Comparison of ENCODE assay signal across 28 cellular contexts in the genomic region with DNA sequence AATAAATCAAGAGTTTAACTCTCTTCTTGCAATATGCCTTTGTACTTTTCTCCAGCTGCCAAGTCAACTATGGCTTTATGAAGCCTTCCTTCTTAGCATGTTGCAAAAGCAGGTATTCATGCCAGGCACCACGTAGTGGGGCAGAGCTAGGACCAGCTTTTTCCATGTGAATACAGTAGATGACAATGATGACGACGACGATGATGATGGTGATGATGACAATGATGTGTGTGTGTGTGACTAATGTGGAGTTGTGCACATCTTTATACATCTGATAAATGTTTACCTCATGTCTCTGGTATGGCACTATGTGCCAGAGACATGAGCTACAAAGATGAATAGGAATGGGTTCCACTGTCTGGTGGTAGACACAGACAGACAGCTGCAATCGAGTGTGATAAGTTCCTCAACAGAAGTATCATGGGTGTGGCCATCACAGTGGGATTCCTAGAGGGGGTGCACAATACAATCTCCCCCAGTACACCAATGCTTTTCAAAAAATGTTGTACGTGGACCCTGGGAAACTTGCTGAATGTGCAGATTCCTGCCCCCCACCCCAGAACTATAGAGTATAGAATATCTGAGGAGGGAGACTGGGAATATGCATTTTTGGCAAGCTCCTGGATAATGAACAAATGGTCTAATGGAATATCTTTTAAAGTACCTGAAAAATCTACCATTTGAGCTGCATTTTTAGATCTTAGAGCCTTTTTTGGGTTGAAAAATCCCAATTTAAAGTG.
DNase-seq lines count a peak whose midpoint lies in the region; ATAC-seq, FAIRE-seq and TF ChIP-seq lines count a peak whose summit lies in the region.
"Had no signal": no experiment of that assay in that cellular context is flagged by ENCODE, and none has a peak within 500 bp of the region (broad histone marks: within the 10 kb centered on the region; RNA-seq: fewer than 3 reads in every experiment).

No MANE protein-coding gene starts in this region.

- H3K9me3 ChIP-seq in A549, result no peaks in the 10 kb centered on the region
- no peaks in the 10 kb centered on the region for H3K9me3 ChIP-seq in esophagus muscularis mucosa
- H3K9me3 ChIP-seq: BE2C, BLaER1 had no signal

- TF ChIP-seq EP300 in A549 (IDR thresholded peaks at IDR 0.05) (no peak), esophagus muscularis mucosa (IDR thresholded peaks at IDR 0.05) (no peak)

- TF ChIP-seq RAD21 in A549 (conservative IDR thresholded peaks at IDR 0.05 in 1 of 2, IDR thresholded peaks at IDR 0.05 in 1 of 2), result no peak

- H3K27ac Mint-ChIP-seq in activated naive CD4-positive, alpha-beta T cell treated with anti-CD3 and anti-CD28 coated beads, Interleukin-2, amount 10 ng/mL, durations not matched to agents 7 days and 5 days, result peak overlapping the region; percentile 30
- H3K27ac Mint-ChIP-seq in activated naive CD4-positive, alpha-beta T cell treated with anti-CD3 and anti-CD28 coated beads, Interleukin-2, amount 50 U/mL, for 72 hours, result no peak overlapping the region
- H3K27ac Mint-ChIP-seq: CD14-positive monocyte; CD4-positive, alpha-beta memory T cell; CD4-positive, CD25-positive, alpha-beta regulatory T cell; CD8-positive, alpha-beta memory T cell had no signal

- H3K36me3 Mint-ChIP-seq in activated naive CD4-positive, alpha-beta T cell treated with anti-CD3 and anti-CD28 coated beads, Interleukin-2, amount 10 ng/mL, durations not matched to agents 7 days and 5 days, result no peaks in the 10 kb centered on the region
- H3K36me3 Mint-ChIP-seq in activated naive CD4-positive, alpha-beta T cell treated with anti-CD3 and anti-CD28 coated beads, Interleukin-2, amount 50 U/mL, for 72 hours, result no peaks in the 10 kb centered on the region
- H3K36me3 Mint-ChIP-seq: CD14-positive monocyte; CD4-positive, alpha-beta memory T cell; CD4-positive, CD25-positive, alpha-beta regulatory T cell had no signal

- peaks cover 0 to 10% (median 0%) of the 10 kb centered on the region in 4 donors for H3K27me3 ChIP-seq in esophagus muscularis mucosa
- H3K27me3 ChIP-seq: BE2C, BLaER1 had no signal

- no peak for ATAC-seq in activated naive CD4-positive, alpha-beta T cell treated with anti-CD3 and anti-CD28 coated beads, Interleukin-2, amount 50 U/mL, for 72 hours
- ATAC-seq in A549 (no peak), HG02759 (IDR thresholded peaks at IDR 0.05; ENCODE audit: unreplicated experiment) (no peak)
- ATAC-seq: GM12878 had no signal

- FAIRE-seq in A549 (lab: Jason Lieb, UNC), result no peak
- FAIRE-seq: GM12878, GM12892, GM18507, GM19239 had no signal

- intact Hi-C loops in esophagus muscularis mucosa (cut with DNase I), result no loop called here

- WGBS in A549 (ENCODE audit: missing lambda C conversion rate), result 37% methylated on average over 6 of the region's 6 CpGs
- WGBS in esophagus muscularis mucosa, result 72% methylated on average over 6 of the region's 6 CpGs

- POLR2A ChIA-PET in A549 (lab: Yijun Ruan, JAX), result no interaction called here

- H3K36me3 ChIP-seq in esophagus muscularis mucosa, result no peaks in the 10 kb centered on the region
- H3K36me3 ChIP-seq: BE2C, BLaER1 had no signal

- H3K4me1 ChIP-seq in A549, result 0 out of 3 replicates have a peak, but pooled peaks cover 3% of the 10 kb centered on the region
- no peaks in the 10 kb centered on the region for H3K4me1 ChIP-seq in esophagus muscularis mucosa
- H3K4me1 ChIP-seq: BE2C, BLaER1 had no signal

- H3K4me2 ChIP-seq in A549, result no peak overlapping the region
- H3K4me2 ChIP-seq: BLaER1 had no signal

- H3K4me3 Mint-ChIP-seq in activated naive CD4-positive, alpha-beta T cell treated with anti-CD3 and anti-CD28 coated beads, Interleukin-2, amount 10 ng/mL, durations not matched to agents 7 days and 5 days, result no peak overlapping the region
- H3K4me3 Mint-ChIP-seq: CD14-positive monocyte; CD4-positive, alpha-beta memory T cell; CD4-positive, CD25-positive, alpha-beta regulatory T cell; CD8-positive, alpha-beta memory T cell had no signal

- H3K4me3 ChIP-seq in A549 (no peak overlapping the region), esophagus muscularis mucosa (no peak overlapping the region)
- H3K4me3 ChIP-seq: BLaER1, GM12878 had no signal

- H3K9me3 Mint-ChIP-seq in activated naive CD4-positive, alpha-beta T cell treated with anti-CD3 and anti-CD28 coated beads, Interleukin-2, amount 10 ng/mL, durations not matched to agents 7 days and 5 days, result peaks cover 2% of the 10 kb centered on the region
- peaks cover 0 to 4% of the 10 kb centered on the region in 2 donors for H3K9me3 Mint-ChIP-seq in activated naive CD4-positive, alpha-beta T cell treated with anti-CD3 and anti-CD28 coated beads, Interleukin-2, amount 50 U/mL, for 72 hours

- CTCF ChIA-PET in activated naive CD4-positive, alpha-beta T cell treated with anti-CD3 and anti-CD28 coated beads, Interleukin-2, amount 10 ng/mL, durations not matched to agents 7 days and 5 days (lab: Charles Lee), result no interaction called here
- CTCF ChIA-PET in A549 (lab: Yijun Ruan, JAX), result interaction anchor here (1.0 to 1.3 kb wide), 3 partner anchors 81 to 144 kb away, joined by 3 to 5 read pairs (median 4); no protein-coding TSS in a partner anchor

- H3K27me3 Mint-ChIP-seq in activated naive CD4-positive, alpha-beta T cell treated with anti-CD3 and anti-CD28 coated beads, Interleukin-2, amount 10 ng/mL, durations not matched to agents 7 days and 5 days, result no peaks in the 10 kb centered on the region

- no peaks in the 10 kb centered on the region for H3K4me1 Mint-ChIP-seq in activated naive CD4-positive, alpha-beta T cell treated with anti-CD3 and anti-CD28 coated beads, Interleukin-2, amount 10 ng/mL, durations not matched to agents 7 days and 5 days
- H3K4me1 Mint-ChIP-seq: CD14-positive monocyte; CD4-positive, alpha-beta memory T cell; CD4-positive, CD25-positive, alpha-beta regulatory T cell; CD8-positive, alpha-beta memory T cell had no signal

- H3K27ac ChIP-seq in A549, result no peak overlapping the region
- no peak overlapping the region for H3K27ac ChIP-seq in esophagus muscularis mucosa (replicated peaks in 1 of 4)
- H3K27ac ChIP-seq: 22Rv1, BLaER1 had no signal

- TF ChIP-seq POLR2A in A549 (IDR thresholded peaks at IDR 0.05; ENCODE audit: low read length) (no peak), esophagus muscularis mucosa (IDR thresholded peaks at IDR 0.05; ENCODE audit: low read depth) (no peak)

- DNase-seq in activated naive CD4-positive, alpha-beta T cell treated with anti-CD3 and anti-CD28 coated beads, Interleukin-2, amount 10 ng/mL, durations not matched to agents 7 days and 5 days, result no peak
- DNase-seq in activated naive CD4-positive, alpha-beta T cell treated with anti-CD3 and anti-CD28 coated beads, Interleukin-2, amount 50 U/mL, for 72 hours (ENCODE audit: low spot score in 2 of 2), result no peak
- DNase-seq in A549 (ENCODE audit: low read depth in 1 of 2, low spot score in 1 of 2), result no peak
- DNase-seq in RKO (ENCODE audit: low spot score), result peak; percentile 11
- DNase-seq in esophagus muscularis mucosa (ENCODE audit: extremely low spot score), result peak; percentile 10
- DNase-seq in stimulated activated CD4-positive, alpha-beta T cell treated with anti-CD3 and anti-CD28 coated beads, Interleukin-2, amount 100 ng/mL, for 24 hours, result no peak
- DNase-seq: ACHN; BE2C; C1 segment of cervical spinal cord; CD4-positive, alpha-beta memory T cell; CD4-positive, CD25-positive, alpha-beta regulatory T cell; CD8-positive, alpha-beta memory T cell; COR-L47; DMS 273 treated with DMSO at 0.1 percent for 48 hours; DMS153; DMS53; DMS79; DND-41; EL; GDM1 had no signal

- no peak for TF ChIP-seq CTCF in A549 (IDR thresholded peaks at IDR 0.05)
- TF ChIP-seq CTCF in esophagus muscularis mucosa (IDR thresholded peaks at IDR 0.05), result no peak

TF ChIP-seq in A549, 52 proteins besides CTCF, POLR2A, EP300 and RAD21:
- TF ChIP-seq NFE2L2 (conservative IDR thresholded peaks at IDR 0.05; ENCODE audit: low read length), result no peak
- peak; percentile 58 for TF ChIP-seq MAFK (IDR thresholded peaks at IDR 0.05; ENCODE audit: partially characterized antibody)

Comparison
In these comparisons a context has a peak if more than half of its experiments do, and no peak if none do; other contexts are left out.
1. DNase-seq: peak in RKO (single experiment) and esophagus muscularis mucosa (single experiment); none in activated naive CD4-positive, alpha-beta T cell treated with anti-CD3 and anti-CD28 coated beads, Interleukin-2, amount 10 ng/mL, durations not matched to agents 7 days and 5 days (single experiment), activated naive CD4-positive, alpha-beta T cell treated with anti-CD3 and anti-CD28 coated beads, Interleukin-2, amount 50 U/mL, for 72 hours (0 of 2), A549 (0 of 2) and stimulated activated CD4-positive, alpha-beta T cell treated with anti-CD3 and anti-CD28 coated beads, Interleukin-2, amount 100 ng/mL, for 24 hours (0 of 2).